1 cellular context compared by ENCODE assay signal in the genomic region with DNA sequence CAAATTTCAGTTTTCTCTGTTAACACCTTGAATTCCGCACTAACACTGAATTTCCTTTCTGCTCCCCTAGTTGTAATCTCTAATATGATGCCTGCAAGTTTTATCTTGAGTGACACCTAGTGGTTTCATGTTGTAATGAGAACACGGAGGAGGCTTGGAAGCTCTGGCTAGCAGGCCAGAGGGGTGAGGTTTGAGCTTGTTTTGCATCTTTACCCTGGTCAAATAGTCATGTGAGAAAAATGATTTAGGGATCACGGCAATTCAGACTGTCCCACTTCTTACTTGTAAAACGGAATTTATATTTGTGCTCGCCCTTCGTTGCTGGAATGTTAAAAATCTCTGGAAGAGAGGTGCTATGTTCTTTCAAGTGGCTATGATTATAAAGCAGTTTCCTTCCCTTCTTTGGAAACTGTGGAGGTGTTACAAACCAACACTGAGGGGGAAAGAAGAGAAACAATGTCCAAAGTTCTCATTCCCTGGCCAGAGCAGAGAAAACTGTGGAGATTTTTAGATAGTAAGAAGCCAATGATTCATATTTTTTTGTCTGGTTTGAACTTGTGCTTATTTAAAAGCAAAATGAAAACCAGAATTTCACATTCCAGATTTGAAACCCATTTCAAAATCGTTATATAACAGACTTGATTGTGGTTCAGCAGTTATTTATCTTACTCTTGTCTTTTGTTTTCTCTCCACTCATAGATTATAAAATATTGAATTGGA.
TF ChIP-seq lines count a peak whose summit lies in the region.

No MANE protein-coding gene starts in this region.

TF ChIP-seq in WTC11, 78 proteins besides CTCF, POLR2A, EP300 and RAD21 (continued from another document):
- TF ChIP-seq, protein P1, sequence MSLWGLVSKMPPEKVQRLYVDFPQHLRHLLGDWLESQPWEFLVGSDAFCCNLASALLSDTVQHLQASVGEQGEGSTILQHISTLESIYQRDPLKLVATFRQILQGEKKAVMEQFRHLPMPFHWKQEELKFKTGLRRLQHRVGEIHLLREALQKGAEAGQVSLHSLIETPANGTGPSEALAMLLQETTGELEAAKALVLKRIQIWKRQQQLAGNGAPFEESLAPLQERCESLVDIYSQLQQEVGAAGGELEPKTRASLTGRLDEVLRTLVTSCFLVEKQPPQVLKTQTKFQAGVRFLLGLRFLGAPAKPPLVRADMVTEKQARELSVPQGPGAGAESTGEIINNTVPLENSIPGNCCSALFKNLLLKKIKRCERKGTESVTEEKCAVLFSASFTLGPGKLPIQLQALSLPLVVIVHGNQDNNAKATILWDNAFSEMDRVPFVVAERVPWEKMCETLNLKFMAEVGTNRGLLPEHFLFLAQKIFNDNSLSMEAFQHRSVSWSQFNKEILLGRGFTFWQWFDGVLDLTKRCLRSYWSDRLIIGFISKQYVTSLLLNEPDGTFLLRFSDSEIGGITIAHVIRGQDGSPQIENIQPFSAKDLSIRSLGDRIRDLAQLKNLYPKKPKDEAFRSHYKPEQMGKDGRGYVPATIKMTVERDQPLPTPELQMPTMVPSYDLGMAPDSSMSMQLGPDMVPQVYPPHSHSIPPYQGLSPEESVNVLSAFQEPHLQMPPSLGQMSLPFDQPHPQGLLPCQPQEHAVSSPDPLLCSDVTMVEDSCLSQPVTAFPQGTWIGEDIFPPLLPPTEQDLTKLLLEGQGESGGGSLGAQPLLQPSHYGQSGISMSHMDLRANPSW (CRISPR knock-in tag; conservative IDR thresholded peaks at IDR 0.05; ENCODE audit: low read depth) = no peak
- TF ChIP-seq NR3C1 (CRISPR knock-in tag; conservative IDR thresholded peaks at IDR 0.05; ENCODE audit: low read depth) = no peak
- no peak for TF ChIP-seq ZNF416 (CRISPR knock-in tag; IDR thresholded peaks at IDR 0.05)
- no peak for TF ChIP-seq SOX15 (CRISPR knock-in tag; IDR thresholded peaks at IDR 0.05)
- no peak for TF ChIP-seq IRF1 (CRISPR knock-in tag; IDR thresholded peaks at IDR 0.05)
- TF ChIP-seq, protein P2, sequence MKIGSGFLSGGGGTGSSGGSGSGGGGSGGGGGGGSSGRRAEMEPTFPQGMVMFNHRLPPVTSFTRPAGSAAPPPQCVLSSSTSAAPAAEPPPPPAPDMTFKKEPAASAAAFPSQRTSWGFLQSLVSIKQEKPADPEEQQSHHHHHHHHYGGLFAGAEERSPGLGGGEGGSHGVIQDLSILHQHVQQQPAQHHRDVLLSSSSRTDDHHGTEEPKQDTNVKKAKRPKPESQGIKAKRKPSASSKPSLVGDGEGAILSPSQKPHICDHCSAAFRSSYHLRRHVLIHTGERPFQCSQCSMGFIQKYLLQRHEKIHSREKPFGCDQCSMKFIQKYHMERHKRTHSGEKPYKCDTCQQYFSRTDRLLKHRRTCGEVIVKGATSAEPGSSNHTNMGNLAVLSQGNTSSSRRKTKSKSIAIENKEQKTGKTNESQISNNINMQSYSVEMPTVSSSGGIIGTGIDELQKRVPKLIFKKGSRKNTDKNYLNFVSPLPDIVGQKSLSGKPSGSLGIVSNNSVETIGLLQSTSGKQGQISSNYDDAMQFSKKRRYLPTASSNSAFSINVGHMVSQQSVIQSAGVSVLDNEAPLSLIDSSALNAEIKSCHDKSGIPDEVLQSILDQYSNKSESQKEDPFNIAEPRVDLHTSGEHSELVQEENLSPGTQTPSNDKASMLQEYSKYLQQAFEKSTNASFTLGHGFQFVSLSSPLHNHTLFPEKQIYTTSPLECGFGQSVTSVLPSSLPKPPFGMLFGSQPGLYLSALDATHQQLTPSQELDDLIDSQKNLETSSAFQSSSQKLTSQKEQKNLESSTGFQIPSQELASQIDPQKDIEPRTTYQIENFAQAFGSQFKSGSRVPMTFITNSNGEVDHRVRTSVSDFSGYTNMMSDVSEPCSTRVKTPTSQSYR (CRISPR knock-in tag; IDR thresholded peaks at IDR 0.05) = no peak
- no peak for TF ChIP-seq FOXJ3 (CRISPR knock-in tag; IDR thresholded peaks at IDR 0.05; ENCODE audit: borderline replicate concordance)
- TF ChIP-seq, protein P3, sequence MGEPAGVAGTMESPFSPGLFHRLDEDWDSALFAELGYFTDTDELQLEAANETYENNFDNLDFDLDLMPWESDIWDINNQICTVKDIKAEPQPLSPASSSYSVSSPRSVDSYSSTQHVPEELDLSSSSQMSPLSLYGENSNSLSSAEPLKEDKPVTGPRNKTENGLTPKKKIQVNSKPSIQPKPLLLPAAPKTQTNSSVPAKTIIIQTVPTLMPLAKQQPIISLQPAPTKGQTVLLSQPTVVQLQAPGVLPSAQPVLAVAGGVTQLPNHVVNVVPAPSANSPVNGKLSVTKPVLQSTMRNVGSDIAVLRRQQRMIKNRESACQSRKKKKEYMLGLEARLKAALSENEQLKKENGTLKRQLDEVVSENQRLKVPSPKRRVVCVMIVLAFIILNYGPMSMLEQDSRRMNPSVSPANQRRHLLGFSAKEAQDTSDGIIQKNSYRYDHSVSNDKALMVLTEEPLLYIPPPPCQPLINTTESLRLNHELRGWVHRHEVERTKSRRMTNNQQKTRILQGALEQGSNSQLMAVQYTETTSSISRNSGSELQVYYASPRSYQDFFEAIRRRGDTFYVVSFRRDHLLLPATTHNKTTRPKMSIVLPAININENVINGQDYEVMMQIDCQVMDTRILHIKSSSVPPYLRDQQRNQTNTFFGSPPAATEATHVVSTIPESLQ (CRISPR knock-in tag; IDR thresholded peaks at IDR 0.05) = no peak
